In the genomic region with DNA sequence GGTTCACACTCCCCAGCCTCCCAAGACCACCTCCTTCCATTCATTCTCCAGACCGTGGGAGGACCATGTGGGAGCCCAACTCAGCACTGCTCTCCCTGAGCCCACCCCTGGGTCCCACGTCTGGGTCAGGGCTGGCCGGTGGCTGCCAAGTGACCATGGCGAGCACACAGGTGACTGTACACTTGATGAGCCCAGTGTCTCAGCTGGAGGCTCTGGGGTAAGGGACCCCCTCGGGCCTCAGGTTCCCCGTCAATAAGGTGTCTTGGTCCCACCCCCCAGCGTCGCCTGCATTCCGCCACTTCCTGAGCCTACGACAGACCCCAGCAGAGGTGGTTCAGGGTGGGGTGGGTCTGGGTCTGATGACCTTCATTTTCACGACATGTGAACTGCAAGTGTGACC, we compare ENCODE assay signal across 24 cellular contexts. TPM values are rescaled to one million over a fixed set of nuclear protein-coding genes. Genes with fewer than 3 reads are reported as not detected.
DNase-seq lines count a peak whose midpoint lies in the region; ATAC-seq, FAIRE-seq and TF ChIP-seq lines count a peak whose summit lies in the region.
"Had no signal": no experiment of that assay in that cellular context is flagged by ENCODE, and none has a peak within 500 bp of the region (broad histone marks: within the 10 kb centered on the region; RNA-seq: fewer than 3 reads in every experiment).

No MANE protein-coding gene starts in this region.

- TF ChIP-seq CTCF in kidney (IDR thresholded peaks at IDR 0.05; ENCODE audit: borderline replicate concordance, extremely low read depth, insufficient read depth): no peak

- H3K27me3 ChIP-seq in right cardiac atrium (ENCODE audit: control insufficient read depth, insufficient read depth): no peaks in the 10 kb centered on the region
- H3K27me3 ChIP-seq: BE2C had no signal

- H3K9me3 ChIP-seq in right cardiac atrium (ENCODE audit: control insufficient read depth, low read length): no peaks in the 10 kb centered on the region
- no peaks in the 10 kb centered on the region for H3K9me3 ChIP-seq in kidney (ENCODE audit: control insufficient read depth in 1 of 2, low read length in 2 of 2)
- H3K9me3 ChIP-seq: A549; BE2C; BLaER1 treated with 17β-estradiol and CSF1 and Interleukin-3, amounts not matched to agents 10 nM and 100 nM had no signal

- DNase-seq in right cardiac atrium: peak in 2 of 3 donors; percentile 21 to 41
- DNase-seq in Right ventricle myocardium superior: no peak
- DNase-seq in kidney: peak; percentile 46
- no peak for DNase-seq in NCI-H187 (lab: John Stamatoyannopoulos, UW)
- DNase-seq: 8988T; ACHN; AML-193; BE2C; CD4-positive, alpha-beta T cell; CD8-positive, alpha-beta memory T cell; DMS 273 treated with DMSO at 0.1 percent for 48 hours; DMS79; EL; GDM1; GM23248; H7; HCEC 1CT had no signal

- H3K9ac ChIP-seq in kidney (ENCODE audit: low read length in 2 of 2): no peak overlapping the region
- H3K9ac ChIP-seq: BLaER1 treated with 17β-estradiol and CSF1 and Interleukin-3, amounts not matched to agents 10 nM and 100 nM; GM23248 had no signal

- WGBS in right cardiac atrium: 74% methylated on average over 11 of the region's 11 CpGs

- no peak for FAIRE-seq in kidney (lab: Jason Lieb, UNC)
- FAIRE-seq: A549, D721Med, GM12878, H1 had no signal

- H3K4me1 ChIP-seq in right cardiac atrium (ENCODE audit: control insufficient read depth, insufficient read depth, low read length) (no peaks in the 10 kb centered on the region), kidney (ENCODE audit: control insufficient read depth in 1 of 2, insufficient read depth in 1 of 2, low read depth in 1 of 2, low read length in 2 of 2) (no peaks in the 10 kb centered on the region)
- H3K4me1 ChIP-seq: A549, BE2C had no signal

- no peak overlapping the region for H3K27ac ChIP-seq in right cardiac atrium (ENCODE audit: low read length)
- H3K27ac ChIP-seq in kidney (ENCODE audit: low read depth in 2 of 2, low read length in 2 of 2): no peak overlapping the region
- H3K27ac ChIP-seq in temporal lobe (ENCODE audit: low read depth, low read length): peak overlapping the region; percentile 38
- H3K27ac ChIP-seq: A549; BLaER1 treated with 17β-estradiol and CSF1 and Interleukin-3, amounts not matched to agents 10 nM and 100 nM; GM23248 had no signal

- intact Hi-C loops in right cardiac atrium (cut with DNase I) (no loop called here), Right ventricle myocardium superior (cut with DNase I) (no loop called here), kidney (cut with DNase I) (no loop called here)

- H3K36me3 ChIP-seq in kidney (ENCODE audit: control insufficient read depth in 1 of 2, insufficient read depth in 2 of 2, low read length in 2 of 2): no peaks in the 10 kb centered on the region
- H3K36me3 ChIP-seq: BE2C; BLaER1 treated with 17β-estradiol and CSF1 and Interleukin-3, amounts not matched to agents 10 nM and 100 nM had no signal

- H3K4me3 ChIP-seq in right cardiac atrium (ENCODE audit: low read length): no peak overlapping the region
- H3K4me3 ChIP-seq in kidney (ENCODE audit: low read length in 2 of 2): no peak overlapping the region
- H3K4me3 ChIP-seq: A549; BLaER1 treated with 17β-estradiol and CSF1 and Interleukin-3, amounts not matched to agents 10 nM and 100 nM; GM12878; GM23248 had no signal

- ATAC-seq in right cardiac atrium (no peak), Right ventricle myocardium superior (ENCODE audit: poor library complexity) (no peak), GM21825 (IDR thresholded peaks at IDR 0.05; ENCODE audit: unreplicated experiment) (no peak)
- ATAC-seq: A549, GM12878 had no signal

RNA-seq across cellular contexts. Expression of a gene that starts 38.8 kb away (rescaled TPM):
- 10 to 100 TPM; 10.9 to 15.4 (median 11.7) TPM for total RNA-seq in right cardiac atrium
- polyA plus RNA-seq in right cardiac atrium: 8.3 TPM
- 7.2 TPM for total RNA-seq in Right ventricle myocardium superior
- 21.2 TPM for total RNA-seq in kidney
- polyA plus RNA-seq in kidney (ENCODE audit: insufficient read depth, low read depth, low replicate concordance): 2.0 TPM
- 0.49 TPM for total RNA-seq in temporal lobe
- total RNA-seq: GM23248, H1, H7 had no signal
- polyA plus RNA-seq: CD8-positive, alpha-beta memory T cell; GM23248; H1 had no signal

RNA-seq across cellular contexts. Expression of a gene that starts 50.0 kb away (rescaled TPM):
- total RNA-seq in right cardiac atrium: under 1 TPM; 0.17 to 0.85 (median 0.44) TPM
- 0.68 TPM for polyA plus RNA-seq in right cardiac atrium
- total RNA-seq in Right ventricle myocardium superior: 0.05 TPM
- total RNA-seq in kidney: 1.5 TPM
- polyA plus RNA-seq in kidney (ENCODE audit: insufficient read depth, low read depth, low replicate concordance): not detected
- total RNA-seq in temporal lobe: 6.6 TPM
- total RNA-seq: CD4-positive, alpha-beta T cell; CD8-positive, alpha-beta memory T cell; GM12878; GM23248 had no signal
- polyA plus RNA-seq: CD8-positive, alpha-beta memory T cell; GM12878; GM23248 had no signal

Comparison
In these comparisons a context has a peak if more than half of its experiments do, and no peak if none do; other contexts are left out.
1. DNase-seq: peak in right cardiac atrium (2 of 3) and kidney (single experiment); none in Right ventricle myocardium superior (single experiment) and NCI-H187 (0 of 2).